Comparison of ENCODE assay signal across 8 cellular contexts in genomic region chr15:98547741-98548166, GRCh38.
DNase-seq lines count a peak whose midpoint lies in the region; ATAC-seq and TF ChIP-seq lines count a peak whose summit lies in the region.

No MANE protein-coding gene starts in this region.

- H3K27ac Mint-ChIP-seq in activated naive CD4-positive, alpha-beta T cell treated with anti-CD3 and anti-CD28 coated beads, Interleukin-2, amount 50 U/mL, for 72 hours: peak overlapping the region; percentile 83 to 86

- 2% methylated on average over 21 of the region's 21 CpGs for WGBS in right cardiac atrium

- intact Hi-C loops in right cardiac atrium (cut with DNase I): no loop called here

- peak; percentile 66 for DNase-seq in H4 (ENCODE audit: low spot score)
- peak in 1 of 2 donors; percentile 55 for DNase-seq in activated naive CD4-positive, alpha-beta T cell treated with anti-CD3 and anti-CD28 coated beads, Interleukin-2, amount 50 U/mL, for 72 hours (ENCODE audit: low spot score in 2 of 2)
- peak; percentile 45 to 72 (median 60) for DNase-seq in right cardiac atrium
- DNase-seq in retinal pigment epithelial cell (ENCODE audit: low read depth): no peak
- no peak for DNase-seq in GDM1 (lab: John Stamatoyannopoulos, UW)
- DNase-seq in DMS79 treated with DMSO at 0.1 percent for 48 hours (lab: John Stamatoyannopoulos, UW): no peak
- no peak for DNase-seq in DMS 273 (lab: John Stamatoyannopoulos, UW; ENCODE audit: unreplicated experiment)

- no peaks in the 10 kb centered on the region for H3K27me3 ChIP-seq in right cardiac atrium (ENCODE audit: control insufficient read depth, insufficient read depth)

- no peak for TF ChIP-seq CTCF in retinal pigment epithelial cell (conservative IDR thresholded peaks at IDR 0.05; ENCODE audit: low read depth, low read length)

- peak overlapping the region; percentile 22 for H3K27ac ChIP-seq in right cardiac atrium (ENCODE audit: low read length)

- H3K4me3 ChIP-seq in right cardiac atrium (ENCODE audit: low read length) (peak overlapping the region; percentile 54), retinal pigment epithelial cell (ENCODE audit: low read length) (peak overlapping the region; percentile 59)

- H3K4me1 ChIP-seq in right cardiac atrium (ENCODE audit: control insufficient read depth, insufficient read depth, low read length): peaks cover 3% of the 10 kb centered on the region

- peaks cover 2 to 7% of the 10 kb centered on the region in 2 donors for H3K9me3 Mint-ChIP-seq in activated naive CD4-positive, alpha-beta T cell treated with anti-CD3 and anti-CD28 coated beads, Interleukin-2, amount 50 U/mL, for 72 hours

- peak; percentile 33 to 67 for ATAC-seq in activated naive CD4-positive, alpha-beta T cell treated with anti-CD3 and anti-CD28 coated beads, Interleukin-2, amount 50 U/mL, for 72 hours
- ATAC-seq in right cardiac atrium (peak; percentile 51 to 53), GM21619 (IDR thresholded peaks at IDR 0.05; ENCODE audit: unreplicated experiment) (no peak)

- peaks cover 16 to 25% of the 10 kb centered on the region in 2 donors for H3K36me3 Mint-ChIP-seq in activated naive CD4-positive, alpha-beta T cell treated with anti-CD3 and anti-CD28 coated beads, Interleukin-2, amount 50 U/mL, for 72 hours

- H3K9me3 ChIP-seq in right cardiac atrium (ENCODE audit: control insufficient read depth, low read length): no peaks in the 10 kb centered on the region

Comparison
In these comparisons a context has a peak if more than half of its experiments do, and no peak if none do; other contexts are left out.
1. DNase-seq: peak in H4 (single experiment) and right cardiac atrium (3 of 3); none in retinal pigment epithelial cell (single experiment), GDM1 (single experiment), DMS79 treated with DMSO at 0.1 percent for 48 hours (single experiment) and DMS 273 (single experiment).